Comparison of ENCODE assay signal across 1 cellular context in the genomic region with DNA sequence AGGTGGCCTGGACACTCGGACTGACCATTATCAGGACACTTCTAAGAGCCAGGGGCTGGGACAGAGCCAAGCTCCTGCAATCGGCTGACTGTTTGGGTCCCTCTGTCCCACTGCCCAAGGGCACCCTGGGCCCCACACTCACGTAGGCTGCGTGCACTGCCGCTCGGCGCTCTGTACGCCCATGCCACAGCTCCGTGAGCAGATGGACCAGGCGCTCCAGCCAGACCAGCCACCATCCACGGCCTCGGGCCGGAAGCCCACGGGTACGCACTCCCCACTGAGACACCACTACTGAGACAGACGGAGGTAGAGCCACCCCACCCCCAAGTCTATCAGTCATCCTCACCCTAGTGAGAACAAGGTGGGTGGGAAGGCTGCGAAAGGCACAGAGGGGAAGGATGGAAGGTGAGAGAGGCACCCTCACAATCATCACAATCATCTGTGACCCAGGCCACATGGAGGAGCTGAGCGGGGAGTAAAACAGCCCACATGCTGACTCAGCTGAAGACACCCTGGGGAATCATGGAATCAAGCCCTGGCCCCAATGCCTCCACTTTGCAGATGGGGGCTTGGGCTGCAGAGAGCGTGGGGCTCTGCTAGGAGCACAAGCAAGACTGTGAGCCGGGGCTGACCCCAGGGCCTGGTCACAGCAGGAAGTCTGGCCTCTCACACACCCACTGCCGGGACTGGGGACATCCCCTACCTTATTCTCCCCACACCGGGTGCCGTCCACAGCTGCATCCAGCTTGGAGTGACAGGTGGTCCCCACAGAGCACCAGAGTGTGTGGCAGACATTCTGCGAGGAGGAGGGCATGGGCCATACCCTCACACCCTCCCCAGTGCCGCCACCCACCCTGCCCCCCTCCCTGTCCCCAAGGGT. TPM values are rescaled to one million over a fixed set of nuclear protein-coding genes. Genes with fewer than 3 reads are reported as not detected.
"Had no signal": no experiment of that assay in that cellular context is flagged by ENCODE, and none has a peak within 500 bp of the region (broad histone marks: within the 10 kb centered on the region; RNA-seq: fewer than 3 reads in every experiment).

No MANE protein-coding gene starts in this region.

RNA-seq across cellular contexts. Expression of gene ADAMTS7, which starts 35.0 kb away (rescaled TPM):
- polyA plus RNA-seq: naive thymus-derived CD8-positive, alpha-beta T cell had no signal
